8 cellular contexts compared by ENCODE assay signal in the genomic region with DNA sequence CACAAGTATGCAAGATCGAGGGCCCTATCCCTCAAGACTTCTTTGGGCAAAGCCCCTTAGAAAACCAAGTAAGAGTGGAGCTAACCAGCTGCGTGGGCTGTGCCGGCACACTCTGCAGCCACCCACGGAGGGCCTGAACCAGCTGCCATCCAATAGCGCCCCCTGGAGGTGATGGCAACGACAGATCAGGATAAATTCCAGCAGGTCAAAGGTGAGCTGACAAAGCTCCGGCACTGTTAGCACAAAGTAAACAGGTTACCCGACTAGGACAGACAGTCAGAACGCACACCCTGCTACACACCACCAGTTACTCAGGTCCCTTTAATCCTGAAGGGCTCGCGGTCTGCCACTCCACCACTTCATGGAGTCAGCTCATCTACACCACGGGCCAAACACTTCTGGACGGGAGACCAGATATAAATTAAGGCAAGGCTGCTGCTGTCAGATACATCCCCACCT. TPM values are rescaled to one million over a fixed set of nuclear protein-coding genes. Genes with fewer than 3 reads are reported as not detected.
DNase-seq lines count a peak whose midpoint lies in the region; ATAC-seq and TF ChIP-seq lines count a peak whose summit lies in the region.

No MANE protein-coding gene starts in this region.

- peaks cover 40% of the 10 kb centered on the region for H3K4me1 Mint-ChIP-seq in glutamatergic neuron (ENCODE audit: low read depth, unreplicated experiment)

- peak overlapping the region; percentile 43 for H3K27ac Mint-ChIP-seq in glutamatergic neuron (ENCODE audit: unreplicated experiment)

- H3K4me3 ChIP-seq in AG10803 (ENCODE audit: low read length), result no peak overlapping the region

- peak; percentile 46 for DNase-seq in AG10803 (ENCODE audit: low read depth)
- peak; percentile 75 for DNase-seq in GM20000 (ENCODE audit: low spot score)
- DNase-seq in RPMI8226, result peak; percentile 75
- peak; percentile 53 for DNase-seq in activated effector memory CD4-positive, alpha-beta T cell treated with Interleukin-2 at 50 U/mL for 16 hours
- DNase-seq in glutamatergic neuron, result peak; percentile 81
- peak; percentile 41 for DNase-seq in retina

- peaks cover 2% of the 10 kb centered on the region for H3K9me3 Mint-ChIP-seq in glutamatergic neuron (ENCODE audit: unreplicated experiment)

- no peak overlapping the region for H3K4me3 Mint-ChIP-seq in glutamatergic neuron (ENCODE audit: unreplicated experiment)

- peaks cover 4% of the 10 kb centered on the region for H3K36me3 Mint-ChIP-seq in glutamatergic neuron (ENCODE audit: unreplicated experiment)

- H3K27me3 Mint-ChIP-seq in glutamatergic neuron (ENCODE audit: unreplicated experiment), result peaks cover 4% of the 10 kb centered on the region

- ATAC-seq in GM18511 (IDR thresholded peaks at IDR 0.05; ENCODE audit: unreplicated experiment), result no peak
- no peak for ATAC-seq in GM19324 (IDR thresholded peaks at IDR 0.05; ENCODE audit: low FRiP score, unreplicated experiment)

- peak; percentile 73 for TF ChIP-seq CTCF in AG10803 (conservative IDR thresholded peaks at IDR 0.05; ENCODE audit: low read length)
- TF ChIP-seq CTCF in GM20000 (IDR thresholded peaks at IDR 0.05; ENCODE audit: extremely low read depth, missing control alignments), result peak; percentile 83
- TF ChIP-seq CTCF in glutamatergic neuron (IDR thresholded peaks at IDR 0.05; ENCODE audit: partially characterized antibody, unreplicated experiment), result peak; percentile 83

RNA-seq across cellular contexts. Expression of a gene that starts 4.9 kb away (rescaled TPM):
- 23.5 TPM for total RNA-seq in glutamatergic neuron (ENCODE audit: unreplicated experiment)

RNA-seq across cellular contexts. Expression of a gene that starts 14.9 kb away (rescaled TPM):
- 0.74 TPM for total RNA-seq in glutamatergic neuron (ENCODE audit: unreplicated experiment)

RNA-seq across cellular contexts. Expression of a gene that starts 44.1 kb away (rescaled TPM):
- 0.74 TPM for total RNA-seq in glutamatergic neuron (ENCODE audit: unreplicated experiment)

RNA-seq across cellular contexts. Expression of a gene that starts 48.5 kb away (rescaled TPM):
- total RNA-seq in glutamatergic neuron (ENCODE audit: unreplicated experiment), result 0.64 TPM
